In the genomic region with DNA sequence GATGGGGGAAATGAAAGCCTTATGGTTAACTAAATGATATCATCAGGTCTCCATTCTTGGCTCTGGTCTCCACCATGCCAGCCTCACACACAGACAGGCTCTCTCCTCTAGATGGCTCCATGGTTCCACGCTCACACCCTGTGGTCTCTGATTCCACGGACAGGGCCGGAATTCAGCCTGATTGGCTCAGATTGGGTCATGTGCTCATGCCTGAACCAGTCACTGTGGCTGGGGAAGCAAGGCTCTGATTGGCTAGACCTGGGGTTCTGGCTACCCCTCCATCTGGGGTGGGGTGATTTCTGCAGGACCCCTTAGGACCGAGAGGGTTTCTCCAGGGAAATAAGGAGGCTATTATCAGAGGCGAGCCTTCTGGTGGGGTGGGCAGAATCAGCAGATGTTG, we compare ENCODE assay signal across 8 cellular contexts.
DNase-seq lines count a peak whose midpoint lies in the region; ATAC-seq lines count a peak whose summit lies in the region.

No MANE protein-coding gene starts in this region.

- peak; percentile 52 for ATAC-seq in GM18867 (IDR thresholded peaks at IDR 0.05; ENCODE audit: unreplicated experiment)
- ATAC-seq in GM21529 (IDR thresholded peaks at IDR 0.05; ENCODE audit: unreplicated experiment), result no peak
- ATAC-seq in GM21717 (IDR thresholded peaks at IDR 0.05; ENCODE audit: unreplicated experiment), result no peak

- peak; percentile 14 for DNase-seq in CMK (ENCODE audit: low read depth)
- DNase-seq in NCI-H524 treated with DMSO at 0.1 percent for 48 hours (lab: John Stamatoyannopoulos, UW), result peak; percentile 83
- peak; percentile 65 for DNase-seq in dedifferentiated amniotic fluid mesenchymal stem cell (ENCODE audit: extremely low spot score)
- DNase-seq in lung microvascular endothelial cell (ENCODE audit: low read depth in 2 of 2), result peak; percentile 81 to 85
- no peak for DNase-seq in DMS79 (lab: John Stamatoyannopoulos, UW)
